ENCODE assay signal across 20 cellular contexts in the genomic region with DNA sequence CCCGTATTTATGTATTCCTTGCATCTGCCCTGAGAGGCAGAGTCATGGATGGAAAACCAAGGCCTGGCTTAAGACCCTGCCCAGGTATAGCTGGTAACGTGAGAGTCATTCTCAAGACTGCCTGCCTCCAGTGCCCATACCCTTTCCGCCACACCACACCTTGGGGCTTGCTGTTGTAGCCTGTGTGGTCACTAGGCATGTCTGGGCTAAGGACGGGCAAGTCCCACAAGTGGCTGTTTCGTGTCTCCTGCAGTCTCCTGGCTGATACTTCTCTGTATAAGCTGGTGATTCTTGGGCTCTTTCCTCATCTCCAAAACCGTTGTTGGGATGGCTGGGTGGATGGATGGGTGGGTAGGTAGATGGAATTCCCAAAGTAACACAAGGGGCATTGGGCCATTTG.
DNase-seq lines count a peak whose midpoint lies in the region; ATAC-seq, FAIRE-seq and TF ChIP-seq lines count a peak whose summit lies in the region.
"Had no signal": no experiment of that assay in that cellular context is flagged by ENCODE, and none has a peak within 500 bp of the region (broad histone marks: within the 10 kb centered on the region; RNA-seq: fewer than 3 reads in every experiment).

No MANE protein-coding gene starts in this region.

- H3K4me3 ChIP-seq in bronchial epithelial cell (ENCODE audit: low read depth, low read length): no peak overlapping the region
- H3K4me3 ChIP-seq in coronary artery: no peak overlapping the region
- H3K4me3 ChIP-seq: GM23338 had no signal

- H3K36me3 ChIP-seq in bronchial epithelial cell (ENCODE audit: control insufficient read depth, insufficient read depth, low read length): no peaks in the 10 kb centered on the region
- H3K36me3 ChIP-seq: BE2C had no signal

- CTCF ChIA-PET in RWPE1 (lab: Yijun Ruan, JAX): interaction anchor here (0.6 to 0.7 kb wide), 2 partner anchors 102 to 552 kb away, joined by 3 to 4 read pairs; no protein-coding TSS in a partner anchor

- TF ChIP-seq CTCF in RWPE1 (conservative IDR thresholded peaks at IDR 0.05; ENCODE audit: low read depth): no peak
- no peak for TF ChIP-seq CTCF in bronchial epithelial cell (IDR thresholded peaks at IDR 0.05; ENCODE audit: insufficient read depth, low read length, severe bottlenecking)
- TF ChIP-seq CTCF in coronary artery (IDR thresholded peaks at IDR 0.05): no peak

- POLR2A ChIA-PET in RWPE1 (lab: Yijun Ruan, JAX; ENCODE audit: low non-redundant PET): no interaction called here

- peak; percentile 43 for ATAC-seq in esophagus mucosa
- ATAC-seq: GM23338, HCT116 had no signal

- H3K27ac ChIP-seq in RWPE1: peak overlapping the region; percentile 63
- no peak overlapping the region for H3K27ac ChIP-seq in coronary artery

- no peak for FAIRE-seq in bronchial epithelial cell (lab: Jason Lieb, UNC)
- FAIRE-seq: A204.1, GM12892, GM18507 had no signal

- H3K27me3 ChIP-seq in bronchial epithelial cell (ENCODE audit: control insufficient read depth, insufficient read depth, low read length): no peaks in the 10 kb centered on the region
- H3K27me3 ChIP-seq: BE2C had no signal

- no peak for DNase-seq in RWPE1 (ENCODE audit: low spot score)
- DNase-seq in bronchial epithelial cell (ENCODE audit: low read depth): peak; percentile 88
- DNase-seq in activated T-cell treated with anti-CD3 and anti-CD28 coated beads, Interleukin-2, amount 50 U/mL, for 48 hours: no peak
- DNase-seq in stimulated activated CD8-positive, alpha-beta memory T cell treated with anti-CD3 and anti-CD28 coated beads, Interleukin-4, amount 100 ng/mL, for 48 hours: no peak
- DNase-seq in coronary artery (ENCODE audit: low spot score): no peak
- DNase-seq: ACHN; BE2C; C1 segment of cervical spinal cord; CD4-positive, CD25-positive, alpha-beta regulatory T cell; DMS153; DMS79; GDM1; H7; HFFc6 had no signal
